Comparison of ENCODE assay signal across 7 cellular contexts in genomic region chr9:5445096-5445495, GRCh38. TPM values are rescaled to one million over a fixed set of nuclear protein-coding genes. Genes with fewer than 3 reads are reported as not detected.
DNase-seq lines count a peak whose midpoint lies in the region; ATAC-seq, FAIRE-seq and TF ChIP-seq lines count a peak whose summit lies in the region.
"Not testable (repeated sequence)": the region's sequence is repeated elsewhere in the genome, so short reads cannot be mapped to it uniquely, and the experiment has no call there.
"Had no signal": no experiment of that assay in that cellular context is flagged by ENCODE, and none has a peak within 500 bp of the region (broad histone marks: within the 10 kb centered on the region; RNA-seq: fewer than 3 reads in every experiment).

No MANE protein-coding gene starts in this region.

- in situ Hi-C loops in K562 (cut with MboI) = loop anchor here (25.0 kb wide), 2 partner anchors 708 to 833 kb away; partner anchors contain the start of gene AK3

- H3K79me2 ChIP-seq in K562 (ENCODE audit: control insufficient read depth, insufficient read depth, low read length) = not testable (repeated sequence)

- H3K4me1 ChIP-seq in K562 (replicated peaks in 1 of 2; ENCODE audit: control insufficient read depth in 2 of 2, insufficient read depth in 2 of 2, low read length in 2 of 2) = not testable (repeated sequence)

- TF ChIP-seq EP300 in K562 (IDR thresholded peaks at IDR 0.05; ENCODE audit: low read length) = not testable (repeated sequence)

- BruUV-seq in K562 (replicated peaks; lab: Mats Ljungman, UMichigan) = not testable (repeated sequence)

- intact Hi-C loops in activated CD4-positive, alpha-beta T cell treated with anti-CD3 and anti-CD28 coated beads, Interleukin-2, amount 10 ng/mL, durations not matched to agents 24 days and 14 days (cut with micrococcal nuclease); activated CD4-positive, alpha-beta memory T cell treated with anti-CD3 and anti-CD28 coated beads for 36 hours (cut with micrococcal nuclease); K562 (cut with micrococcal nuclease): not testable (repeated sequence)
- intact Hi-C loops in activated T-helper 1 cell treated with anti-CD3 and anti-CD28 coated beads, Interleukin-12 subunit alpha, Interleukin-12 subunit beta, Interleukin-2, Interleukin-4 antibody, amounts not matched to agents 30 ng/mL and 10 ng/mL and 1 ng/mL, durations not matched to agents 14 hours and 24 hours and 36 hours (cut with micrococcal nuclease) = loop anchor here (10.0 kb wide), 1 partner anchor 340 kb away; no protein-coding TSS in a partner anchor

- TF ChIP-seq RAD21 in K562 (CRISPR knock-in tag; conservative IDR thresholded peaks at IDR 0.05 in 1 of 2, IDR thresholded peaks at IDR 0.05 in 1 of 2) = not testable (repeated sequence)

- not testable (repeated sequence) for H3K4me2 ChIP-seq in K562 (ENCODE audit: insufficient read depth, low read length)

- ATAC-seq in K562; natural killer cell treated with Interleukin-12 subunit alpha and Interleukin-12 subunit beta and Interleukin-15 and Interleukin-18, amount 100 ng/mL, for 72 hours: not testable (repeated sequence)

- not testable (repeated sequence) for H3K4me3 ChIP-seq in K562

- not testable (repeated sequence) for FAIRE-seq in K562 (lab: Jason Lieb, UNC)

- POLR2A ChIA-PET in activated CD4-positive, alpha-beta memory T cell treated with anti-CD3 and anti-CD28 coated beads for 36 hours (lab: Charles Lee); K562 (lab: Yijun Ruan, JAX): not testable (repeated sequence)

- H3K9me3 ChIP-seq in K562 (replicated peaks; ENCODE audit: control insufficient read depth, insufficient read depth, low read depth, low read length) = not testable (repeated sequence)

- not testable (repeated sequence) for TF ChIP-seq POLR2A in K562 (conservative IDR thresholded peaks at IDR 0.05)

- not testable (repeated sequence) for H3K27me3 ChIP-seq in K562 (ENCODE audit: control insufficient read depth in 2 of 2, insufficient read depth in 2 of 2, low read length in 2 of 2)

- 14% methylated on average over 4 of the region's 4 CpGs for WGBS in K562 (ENCODE audit: insufficient coverage, low coverage, missing lambda C conversion rate)

- not testable (repeated sequence) for H3K9ac ChIP-seq in K562 (ENCODE audit: insufficient read depth in 1 of 2, low read depth in 2 of 2, low read length in 2 of 2)

- H3K9me3 Mint-ChIP-seq in activated CD4-positive, alpha-beta T cell treated with anti-CD3 and anti-CD28 coated beads, Interleukin-2, amount 10 ng/mL, durations not matched to agents 24 days and 14 days; activated CD4-positive, alpha-beta memory T cell treated with anti-CD3 and anti-CD28 coated beads for 36 hours; activated T-helper 1 cell treated with anti-CD3 and anti-CD28 coated beads, Interleukin-12 subunit alpha, Interleukin-12 subunit beta, Interleukin-2, Interleukin-4 antibody, amounts not matched to agents 30 ng/mL and 10 ng/mL and 1 ng/mL, durations not matched to agents 14 hours and 24 hours and 36 hours; activated naive CD8-positive, alpha-beta T cell (ENCODE audit: low read depth); natural killer cell treated with Interleukin-12 subunit alpha and Interleukin-12 subunit beta and Interleukin-15 and Interleukin-18, amount 100 ng/mL, for 72 hours: not testable (repeated sequence)

- H3K27ac ChIP-seq in K562 (ENCODE audit: extremely low read depth, low read depth, low read length) = not testable (repeated sequence)

- H3K9me1 ChIP-seq in K562 (ENCODE audit: control insufficient read depth, insufficient read depth, low read length) = not testable (repeated sequence)

- H3K27ac Mint-ChIP-seq in activated CD4-positive, alpha-beta T cell treated with anti-CD3 and anti-CD28 coated beads, Interleukin-2, amount 10 ng/mL, durations not matched to agents 24 days and 14 days = peak overlapping the region; percentile 34
- peak overlapping the region; percentile 7 for H3K27ac Mint-ChIP-seq in activated CD4-positive, alpha-beta memory T cell treated with anti-CD3 and anti-CD28 coated beads for 36 hours
- H3K27ac Mint-ChIP-seq in activated T-helper 1 cell treated with anti-CD3 and anti-CD28 coated beads, Interleukin-12 subunit alpha, Interleukin-12 subunit beta, Interleukin-2, Interleukin-4 antibody, amounts not matched to agents 30 ng/mL and 10 ng/mL and 1 ng/mL, durations not matched to agents 14 hours and 24 hours and 36 hours = peak overlapping the region; percentile 32
- peak overlapping the region; percentile 58 for H3K27ac Mint-ChIP-seq in activated naive CD8-positive, alpha-beta T cell
- H3K27ac Mint-ChIP-seq in natural killer cell treated with Interleukin-12 subunit alpha and Interleukin-12 subunit beta and Interleukin-15 and Interleukin-18, amount 100 ng/mL, for 72 hours = peak overlapping the region; percentile 5 to 100

- TF ChIP-seq CTCF in K562 (IDR thresholded peaks at IDR 0.05 in 2 of 3, conservative IDR thresholded peaks at IDR 0.05 in 1 of 3; ENCODE audit: insufficient read depth in 2 of 3, low read depth in 1 of 3, low read length in 3 of 3) = not testable (repeated sequence)

- not testable (repeated sequence) for H3K36me3 Mint-ChIP-seq in activated CD4-positive, alpha-beta T cell treated with anti-CD3 and anti-CD28 coated beads, Interleukin-2, amount 10 ng/mL, durations not matched to agents 24 days and 14 days (ENCODE audit: low read depth); activated CD4-positive, alpha-beta memory T cell treated with anti-CD3 and anti-CD28 coated beads for 36 hours; activated T-helper 1 cell treated with anti-CD3 and anti-CD28 coated beads, Interleukin-12 subunit alpha, Interleukin-12 subunit beta, Interleukin-2, Interleukin-4 antibody, amounts not matched to agents 30 ng/mL and 10 ng/mL and 1 ng/mL, durations not matched to agents 14 hours and 24 hours and 36 hours (ENCODE audit: low read depth); activated naive CD8-positive, alpha-beta T cell; natural killer cell treated with Interleukin-12 subunit alpha and Interleukin-12 subunit beta and Interleukin-15 and Interleukin-18, amount 100 ng/mL, for 72 hours

- H3K4me3 Mint-ChIP-seq in activated CD4-positive, alpha-beta T cell treated with anti-CD3 and anti-CD28 coated beads, Interleukin-2, amount 10 ng/mL, durations not matched to agents 24 days and 14 days; activated CD4-positive, alpha-beta memory T cell treated with anti-CD3 and anti-CD28 coated beads for 36 hours; activated T-helper 1 cell treated with anti-CD3 and anti-CD28 coated beads, Interleukin-12 subunit alpha, Interleukin-12 subunit beta, Interleukin-2, Interleukin-4 antibody, amounts not matched to agents 30 ng/mL and 10 ng/mL and 1 ng/mL, durations not matched to agents 14 hours and 24 hours and 36 hours; activated naive CD8-positive, alpha-beta T cell: not testable (repeated sequence)
- peak overlapping the region; percentile 33 for H3K4me3 Mint-ChIP-seq in natural killer cell treated with Interleukin-12 subunit alpha and Interleukin-12 subunit beta and Interleukin-15 and Interleukin-18, amount 100 ng/mL, for 72 hours

- not testable (repeated sequence) for H3K36me3 ChIP-seq in K562 (ENCODE audit: control insufficient read depth, insufficient read depth, low read length)

- H3K27me3 Mint-ChIP-seq in activated CD4-positive, alpha-beta T cell treated with anti-CD3 and anti-CD28 coated beads, Interleukin-2, amount 10 ng/mL, durations not matched to agents 24 days and 14 days; activated CD4-positive, alpha-beta memory T cell treated with anti-CD3 and anti-CD28 coated beads for 36 hours; activated T-helper 1 cell treated with anti-CD3 and anti-CD28 coated beads, Interleukin-12 subunit alpha, Interleukin-12 subunit beta, Interleukin-2, Interleukin-4 antibody, amounts not matched to agents 30 ng/mL and 10 ng/mL and 1 ng/mL, durations not matched to agents 14 hours and 24 hours and 36 hours (ENCODE audit: insufficient read depth); activated naive CD8-positive, alpha-beta T cell; natural killer cell treated with Interleukin-12 subunit alpha and Interleukin-12 subunit beta and Interleukin-15 and Interleukin-18, amount 100 ng/mL, for 72 hours: not testable (repeated sequence)

- DNase-seq in activated CD4-positive, alpha-beta T cell treated with anti-CD3 and anti-CD28 coated beads, Interleukin-2, amount 10 ng/mL, durations not matched to agents 24 days and 14 days = peak; percentile 27
- not testable (repeated sequence) for DNase-seq in activated CD4-positive, alpha-beta memory T cell treated with anti-CD3 and anti-CD28 coated beads for 36 hours; activated T-helper 1 cell treated with anti-CD3 and anti-CD28 coated beads, Interleukin-12 subunit alpha, Interleukin-12 subunit beta, Interleukin-2, Interleukin-4 antibody, amounts not matched to agents 30 ng/mL and 10 ng/mL and 1 ng/mL, durations not matched to agents 14 hours and 24 hours and 36 hours (ENCODE audit: low spot score); K562 (ENCODE audit: extremely low read depth in 1 of 4, low spot score in 3 of 4); natural killer cell treated with Interleukin-12 subunit alpha and Interleukin-12 subunit beta and Interleukin-15 and Interleukin-18, amount 100 ng/mL, for 72 hours (ENCODE audit: low spot score)

- CTCF ChIA-PET in activated CD4-positive, alpha-beta memory T cell treated with anti-CD3 and anti-CD28 coated beads for 36 hours (lab: Charles Lee); K562 (lab: Yijun Ruan, JAX; ENCODE audit: low intra/inter-chr PET ratio): not testable (repeated sequence)

- not testable (repeated sequence) for H4K20me1 ChIP-seq in K562 (replicated peaks; ENCODE audit: control insufficient read depth, insufficient read depth, low read length)

- not testable (repeated sequence) for H2AFZ ChIP-seq in K562 (ENCODE audit: low read depth, low read length)

- H3K4me1 Mint-ChIP-seq in activated CD4-positive, alpha-beta T cell treated with anti-CD3 and anti-CD28 coated beads, Interleukin-2, amount 10 ng/mL, durations not matched to agents 24 days and 14 days = peaks cover 55% of the 10 kb centered on the region
- H3K4me1 Mint-ChIP-seq in activated CD4-positive, alpha-beta memory T cell treated with anti-CD3 and anti-CD28 coated beads for 36 hours (ENCODE audit: low read depth) = peaks cover 61% of the 10 kb centered on the region
- H3K4me1 Mint-ChIP-seq in activated T-helper 1 cell treated with anti-CD3 and anti-CD28 coated beads, Interleukin-12 subunit alpha, Interleukin-12 subunit beta, Interleukin-2, Interleukin-4 antibody, amounts not matched to agents 30 ng/mL and 10 ng/mL and 1 ng/mL, durations not matched to agents 14 hours and 24 hours and 36 hours (ENCODE audit: low read depth) = peaks cover 73% of the 10 kb centered on the region
- H3K4me1 Mint-ChIP-seq in activated naive CD8-positive, alpha-beta T cell (ENCODE audit: low read depth) = peaks cover 52% of the 10 kb centered on the region
- peaks cover 64 to 65% of the 10 kb centered on the region in 2 donors for H3K4me1 Mint-ChIP-seq in natural killer cell treated with Interleukin-12 subunit alpha and Interleukin-12 subunit beta and Interleukin-15 and Interleukin-18, amount 100 ng/mL, for 72 hours (ENCODE audit: low read depth in 2 of 2)

RNA-seq across cellular contexts. Expression of gene CD274, which starts 5.2 kb away (rescaled TPM):
- 52.1 and 57.6 TPM in 2 replicates for total RNA-seq in activated CD4-positive, alpha-beta T cell treated with anti-CD3 and anti-CD28 coated beads, Interleukin-2, amount 10 ng/mL, durations not matched to agents 24 days and 14 days
- 10 to 100 TPM; 28.3 to 32.4 TPM for total RNA-seq in activated CD4-positive, alpha-beta memory T cell treated with anti-CD3 and anti-CD28 coated beads for 36 hours
- 60.4 and 61.7 TPM in 2 replicates for total RNA-seq in activated T-helper 1 cell treated with anti-CD3 and anti-CD28 coated beads, Interleukin-12 subunit alpha, Interleukin-12 subunit beta, Interleukin-2, Interleukin-4 antibody, amounts not matched to agents 30 ng/mL and 10 ng/mL and 1 ng/mL, durations not matched to agents 14 hours and 24 hours and 36 hours
- not detected in 2 replicates for total RNA-seq in K562 (2011; cell fraction: chromatin; rRNA removed; ENCODE audit: low replicate concordance)
- not detected in 2 replicates for total RNA-seq in K562 (2011; cell fraction: nucleolus; rRNA removed)
- not detected in 2 replicates for total RNA-seq in K562 (2011; cell fraction: nucleoplasm; rRNA removed)
- 0.20 and 0.27 TPM in 2 replicates for total RNA-seq in K562 (2014; rRNA removed)
- total RNA-seq in K562 (2014; rRNA removed; fragmentation: Illumina TruSeq; extraction: Trizol) = 0.47 TPM in 1 of 2 replicates, not detected in the other
- total RNA-seq in K562 (2015; rRNA removed; fragmentation: Illumina TruSeq; extraction: Trizol) = 0.26 and 0.51 TPM in 2 replicates
- 0.18 and 0.24 TPM in 2 replicates for total RNA-seq in K562 (2021)
- 0.18 TPM in 1 of 2 replicates, not detected in the other for polyA plus RNA-seq in K562 (2011; rRNA removed)
- not detected in 2 replicates for polyA plus RNA-seq in K562 (2011; cell fraction: cytosol; rRNA removed)
- 0.07 and 0.34 TPM in 2 replicates for polyA plus RNA-seq in K562 (2011; cell fraction: nucleus; rRNA removed)
- polyA plus RNA-seq in K562 (2012) = 0.09 and 0.18 TPM in 2 replicates
- polyA plus RNA-seq in K562 (2014; fragmentation: Illumina TruSeq; extraction: Trizol) = 0.07 and 0.33 TPM in 2 replicates
- polyA plus RNA-seq in K562 (2014; fragmentation: Nextera tagmentation; extraction: Ambion mirVana) = under 1 TPM in 1 of 2 experiments, not detected in 1; 0.32 TPM
- polyA plus RNA-seq in K562 (2014; rRNA removed) = 0.34 TPM in 1 of 2 replicates, not detected in the other
- not detected in 2 replicates for polyA minus RNA-seq in K562 (2011; rRNA and poly(A)+ RNA removed)
- polyA minus RNA-seq in K562 (2011; cell fraction: cytosol; rRNA and poly(A)+ RNA removed) = not detected in 2 replicates
- not detected in 2 replicates for polyA minus RNA-seq in K562 (2011; cell fraction: nucleus; rRNA and poly(A)+ RNA removed)
- 100 to 1,000 TPM in 1 of 2 donors, 10 to 100 TPM in 1; 97.1 to 242 TPM for total RNA-seq in natural killer cell treated with Interleukin-12 subunit alpha and Interleukin-12 subunit beta and Interleukin-15 and Interleukin-18, amount 100 ng/mL, for 72 hours
- total RNA-seq: G401 had no signal

RNA-seq across cellular contexts. Expression of gene PLGRKT, which starts 7.4 kb away (rescaled TPM):
- total RNA-seq in activated CD4-positive, alpha-beta T cell treated with anti-CD3 and anti-CD28 coated beads, Interleukin-2, amount 10 ng/mL, durations not matched to agents 24 days and 14 days = 53.0 and 54.4 TPM in 2 replicates
- total RNA-seq in activated CD4-positive, alpha-beta memory T cell treated with anti-CD3 and anti-CD28 coated beads for 36 hours = 10 to 100 TPM; 52.9 to 59.4 TPM
- 43.8 and 44.8 TPM in 2 replicates for total RNA-seq in activated T-helper 1 cell treated with anti-CD3 and anti-CD28 coated beads, Interleukin-12 subunit alpha, Interleukin-12 subunit beta, Interleukin-2, Interleukin-4 antibody, amounts not matched to agents 30 ng/mL and 10 ng/mL and 1 ng/mL, durations not matched to agents 14 hours and 24 hours and 36 hours
- 0.35 and 0.83 TPM in 2 replicates for total RNA-seq in K562 (2011; cell fraction: chromatin; rRNA removed; ENCODE audit: low replicate concordance)
- total RNA-seq in K562 (2011; cell fraction: nucleolus; rRNA removed) = 1.3 and 1.5 TPM in 2 replicates
- 1.4 and 1.9 TPM in 2 replicates for total RNA-seq in K562 (2011; cell fraction: nucleoplasm; rRNA removed)
- total RNA-seq in K562 (2014; rRNA removed) (4.5 and 4.7 TPM in 2 replicates), K562 (2014; rRNA removed; fragmentation: Illumina TruSeq; extraction: Trizol) (9.3 and 11.3 TPM in 2 replicates), K562 (2015; rRNA removed; fragmentation: Illumina TruSeq; extraction: Trizol) (6.9 and 10.0 TPM in 2 replicates), K562 (2021) (6.5 and 10.4 TPM in 2 replicates)
- polyA plus RNA-seq in K562 (2011; rRNA removed) (4.7 and 5.2 TPM in 2 replicates), K562 (2014; fragmentation: Illumina TruSeq; extraction: Trizol) (5.9 and 6.0 TPM in 2 replicates), K562 (2014; fragmentation: Nextera tagmentation; extraction: Ambion mirVana) (10 to 100 TPM; 11.2 to 13.8 TPM), K562 (2014; rRNA removed) (6.0 and 6.6 TPM in 2 replicates)
- 0.48 and 2.0 TPM in 2 replicates for polyA plus RNA-seq in K562 (2011; cell fraction: cytosol; rRNA removed)
- 0.90 and 1.2 TPM in 2 replicates for polyA plus RNA-seq in K562 (2011; cell fraction: nucleus; rRNA removed)
- polyA plus RNA-seq in K562 (2012) = 7.5 and 12.7 TPM in 2 replicates
- polyA minus RNA-seq in K562 (2011; rRNA and poly(A)+ RNA removed) = 1.5 and 2.8 TPM in 2 replicates
- 2.3 TPM in 1 of 2 replicates, not detected in the other for polyA minus RNA-seq in K562 (2011; cell fraction: cytosol; rRNA and poly(A)+ RNA removed)
- 1.3 and 2.1 TPM in 2 replicates for polyA minus RNA-seq in K562 (2011; cell fraction: nucleus; rRNA and poly(A)+ RNA removed)
- 10 to 100 TPM; 30.7 to 47.4 TPM for total RNA-seq in natural killer cell treated with Interleukin-12 subunit alpha and Interleukin-12 subunit beta and Interleukin-15 and Interleukin-18, amount 100 ng/mL, for 72 hours

Comparison
In these comparisons a context has a peak if more than half of its experiments do, and no peak if none do; other contexts are left out.
1. H3K27ac Mint-ChIP-seq: peak in every context shown above with its lines; median percentile 58 in activated naive CD8-positive, alpha-beta T cell; 52 in natural killer cell treated with Interleukin-12 subunit alpha and Interleukin-12 subunit beta and Interleukin-15 and Interleukin-18, amount 100 ng/mL, for 72 hours; 34 in activated CD4-positive, alpha-beta T cell treated with anti-CD3 and anti-CD28 coated beads, Interleukin-2, amount 10 ng/mL, durations not matched to agents 24 days and 14 days; 32 in activated T-helper 1 cell treated with anti-CD3 and anti-CD28 coated beads, Interleukin-12 subunit alpha, Interleukin-12 subunit beta, Interleukin-2, Interleukin-4 antibody, amounts not matched to agents 30 ng/mL and 10 ng/mL and 1 ng/mL, durations not matched to agents 14 hours and 24 hours and 36 hours; 7 in activated CD4-positive, alpha-beta memory T cell treated with anti-CD3 and anti-CD28 coated beads for 36 hours.
2. RNA of gene CD274, which starts 5.2 kb away (total RNA-seq): 97.1 to 242 TPM in natural killer cell treated with Interleukin-12 subunit alpha and Interleukin-12 subunit beta and Interleukin-15 and Interleukin-18, amount 100 ng/mL, for 72 hours, 60.4 to 61.7 TPM in activated T-helper 1 cell treated with anti-CD3 and anti-CD28 coated beads, Interleukin-12 subunit alpha, Interleukin-12 subunit beta, Interleukin-2, Interleukin-4 antibody, amounts not matched to agents 30 ng/mL and 10 ng/mL and 1 ng/mL, durations not matched to agents 14 hours and 24 hours and 36 hours, 52.1 to 57.6 TPM in activated CD4-positive, alpha-beta T cell treated with anti-CD3 and anti-CD28 coated beads, Interleukin-2, amount 10 ng/mL, durations not matched to agents 24 days and 14 days and 28.3 to 32.4 TPM in activated CD4-positive, alpha-beta memory T cell treated with anti-CD3 and anti-CD28 coated beads for 36 hours; 0.18 to 0.51 TPM in K562; every median in the first group is over 10 times any median in the second.